ENCODE assay signal across 9 cellular contexts in genomic region chr5:159210846-159211245, GRCh38. TPM values are rescaled to one million over a fixed set of nuclear protein-coding genes. Genes with fewer than 3 reads are reported as not detected.
A peak's percentile ranks its signal among the peaks of the same experiment; 100 is the strongest.
DNase-seq lines count a peak whose midpoint lies in the region; ATAC-seq and TF ChIP-seq lines count a peak whose summit lies in the region.
"Had no signal": no experiment of that assay in that cellular context is flagged by ENCODE, and none has a peak within 500 bp of the region (broad histone marks: within the 10 kb centered on the region; RNA-seq: fewer than 3 reads in every experiment).

No MANE protein-coding gene starts in this region.

- POLR2A ChIA-PET in HEK293T (lab: Yijun Ruan, JAX), result interaction anchor here (1.0 kb wide), 1 partner anchor 24 kb away, joined by 3 read pairs; no protein-coding TSS in a partner anchor

- H3K4me1 Mint-ChIP-seq in natural killer cell, result peaks cover 40 to 41% of the 10 kb centered on the region in 2 donors

- H3K27me3 Mint-ChIP-seq in natural killer cell (ENCODE audit: low read depth in 2 of 2), result peaks cover 14 to 28% of the 10 kb centered on the region in 2 donors

- CTCF ChIA-PET in HEK293T (lab: Yijun Ruan, JAX), result interaction anchor here (1.1 kb wide), 1 partner anchor 21 kb away, joined by 3 read pairs; no protein-coding TSS in a partner anchor

- no peak for TF ChIP-seq CTCF in natural killer cell (IDR thresholded peaks at IDR 0.05)

- intact Hi-C loops in natural killer cell (cut with micrococcal nuclease), result no loop called here

- peak; percentile 27 for DNase-seq in DMS53 (lab: John Stamatoyannopoulos, UW)
- DNase-seq in DMS53 treated with DMSO at 0.1 percent for 48 hours (lab: John Stamatoyannopoulos, UW; ENCODE audit: unreplicated experiment), result no peak
- DNase-seq in HEK293T (ENCODE audit: extremely low spot score), result no peak
- peak; percentile 52 for DNase-seq in amniotic epithelial cell (ENCODE audit: low read depth)
- DNase-seq in natural killer cell, result no peak
- DNase-seq in NCI-H748 (lab: John Stamatoyannopoulos, UW; ENCODE audit: unreplicated experiment), result no peak
- no peak for DNase-seq in NOMO-1 treated with DMSO at 0.1 percent for 48 hours (lab: John Stamatoyannopoulos, UW; ENCODE audit: unreplicated experiment)
- DNase-seq: 8988T had no signal

- H3K27ac Mint-ChIP-seq in natural killer cell, result peak overlapping the region; percentile 84 to 98

- H3K36me3 Mint-ChIP-seq in natural killer cell, result no peaks in the 10 kb centered on the region

- H3K9me3 Mint-ChIP-seq in natural killer cell, result no peaks in the 10 kb centered on the region

- H3K4me3 Mint-ChIP-seq in natural killer cell, result peak overlapping the region; percentile 94

- no peak for ATAC-seq in natural killer cell
- ATAC-seq in GM18511 (IDR thresholded peaks at IDR 0.05; ENCODE audit: unreplicated experiment), result no peak

TF ChIP-seq in HEK293T, 16 proteins besides CTCF, POLR2A, EP300 and RAD21:
- no peak for TF ChIP-seq ARNT (IDR thresholded peaks at IDR 0.05)
- TF ChIP-seq PKNOX1 (IDR thresholded peaks at IDR 0.05), result peak; percentile 41; the same call in 1 of the 2 replicates
- TF ChIP-seq TARDBP (IDR thresholded peaks at IDR 0.05), result no peak

RNA-seq across cellular contexts. Expression of gene RNF145, which starts 1.5 kb away (rescaled TPM):
- total RNA-seq in natural killer cell, result 10 to 100 TPM; 29.8 to 40.4 (median 38.4) TPM

RNA-seq across cellular contexts. Expression of gene UBLCP1, which starts 52.2 kb away (rescaled TPM):
- total RNA-seq in natural killer cell, result 10 to 100 TPM; 30.0 to 37.9 (median 32.1) TPM

Comparison
In these comparisons a context has a peak if more than half of its experiments do, and no peak if none do; other contexts are left out.
1. DNase-seq: peak in DMS53 (single experiment) and amniotic epithelial cell (single experiment); none in DMS53 treated with DMSO at 0.1 percent for 48 hours (single experiment), HEK293T (single experiment), natural killer cell (single experiment), NCI-H748 (single experiment) and NOMO-1 treated with DMSO at 0.1 percent for 48 hours (single experiment).